ENCODE assay signal across 10 cellular contexts in genomic region chr11:2139118-2139490, GRCh38. TPM values are rescaled to one million over a fixed set of nuclear protein-coding genes. Genes with fewer than 3 reads are reported as not detected.
DNase-seq lines count a peak whose midpoint lies in the region; ATAC-seq lines count a peak whose summit lies in the region.
"Had no signal": no experiment of that assay in that cellular context is flagged by ENCODE, and none has a peak within 500 bp of the region (broad histone marks: within the 10 kb centered on the region; RNA-seq: fewer than 3 reads in every experiment).

TSS of gene IGF2 (minus strand) at chr11:2139389. CDS start at chr11:2135523, 3,866 bp downstream.

- H3K27ac Mint-ChIP-seq in activated naive CD8-positive, alpha-beta T cell treated with anti-CD3 and anti-CD28 coated beads, Interleukin-2, amount 50 U/mL, for 24 hours: no peak within 1 kb of the TSS

- H3K4me3 Mint-ChIP-seq in activated naive CD8-positive, alpha-beta T cell treated with anti-CD3 and anti-CD28 coated beads, Interleukin-2, amount 50 U/mL, for 24 hours: peak within 1 kb of the TSS; percentile 34

- DNase-seq in HT-29 (ENCODE audit: low spot score) (no peak), hepatic stellate cell (ENCODE audit: low spot score) (peak; percentile 83), ACHN (no peak)
- DNase-seq in activated naive CD8-positive, alpha-beta T cell treated with anti-CD3 and anti-CD28 coated beads, Interleukin-2, amount 50 U/mL, for 24 hours: no peak
- DNase-seq: stimulated activated CD8-positive, alpha-beta memory T cell treated with anti-CD3 and anti-CD28 coated beads, Interleukin-4, amount 100 ng/mL, for 48 hours had no signal

- peaks cover 30% of the 10 kb centered on the region for H3K4me1 Mint-ChIP-seq in activated naive CD8-positive, alpha-beta T cell treated with anti-CD3 and anti-CD28 coated beads, Interleukin-2, amount 50 U/mL, for 24 hours

- no peaks in the 10 kb centered on the region for H3K36me3 Mint-ChIP-seq in activated naive CD8-positive, alpha-beta T cell treated with anti-CD3 and anti-CD28 coated beads, Interleukin-2, amount 50 U/mL, for 24 hours (ENCODE audit: low read depth)

- H3K9me3 Mint-ChIP-seq in activated naive CD8-positive, alpha-beta T cell treated with anti-CD3 and anti-CD28 coated beads, Interleukin-2, amount 50 U/mL, for 24 hours: no peaks in the 10 kb centered on the region

- peak within 1 kb of the TSS in 2 of 21 experiments; percentile 25 to 45 for H3K27ac ChIP-seq in skin epidermis
- H3K27ac ChIP-seq: epithelial cell of prostate had no signal

- H3K27me3 Mint-ChIP-seq in activated naive CD8-positive, alpha-beta T cell treated with anti-CD3 and anti-CD28 coated beads, Interleukin-2, amount 50 U/mL, for 24 hours: peaks cover 58% of the 10 kb centered on the region

- no peak for ATAC-seq in activated naive CD8-positive, alpha-beta T cell treated with anti-CD3 and anti-CD28 coated beads, Interleukin-2, amount 50 U/mL, for 24 hours
- ATAC-seq in GM18517 (IDR thresholded peaks at IDR 0.05; ENCODE audit: unreplicated experiment) (no peak), GM21381 (IDR thresholded peaks at IDR 0.05; ENCODE audit: unreplicated experiment) (no peak), HG02642 (IDR thresholded peaks at IDR 0.05; ENCODE audit: poor library complexity, unreplicated experiment) (no peak)

- in situ Hi-C loops in ACHN (cut with HindIII; ENCODE audit: low pct_ligation_motif_present, low pct_unique_long_range_greater_than_20kb, low sequenced_read_pairs): no loop called here

- peak within 1 kb of the TSS; percentile 1 to 28 (median 23) for H3K4me3 ChIP-seq in skin epidermis

RNA-seq across cellular contexts. Expression of gene IGF2, which starts in this region (rescaled TPM):
- total RNA-seq in HT-29 (2014; rRNA removed; shearing (Covaris generic)): 9.9 and 11.4 TPM in 2 replicates
